Comparison of ENCODE assay signal across 8 cellular contexts in the genomic region with DNA sequence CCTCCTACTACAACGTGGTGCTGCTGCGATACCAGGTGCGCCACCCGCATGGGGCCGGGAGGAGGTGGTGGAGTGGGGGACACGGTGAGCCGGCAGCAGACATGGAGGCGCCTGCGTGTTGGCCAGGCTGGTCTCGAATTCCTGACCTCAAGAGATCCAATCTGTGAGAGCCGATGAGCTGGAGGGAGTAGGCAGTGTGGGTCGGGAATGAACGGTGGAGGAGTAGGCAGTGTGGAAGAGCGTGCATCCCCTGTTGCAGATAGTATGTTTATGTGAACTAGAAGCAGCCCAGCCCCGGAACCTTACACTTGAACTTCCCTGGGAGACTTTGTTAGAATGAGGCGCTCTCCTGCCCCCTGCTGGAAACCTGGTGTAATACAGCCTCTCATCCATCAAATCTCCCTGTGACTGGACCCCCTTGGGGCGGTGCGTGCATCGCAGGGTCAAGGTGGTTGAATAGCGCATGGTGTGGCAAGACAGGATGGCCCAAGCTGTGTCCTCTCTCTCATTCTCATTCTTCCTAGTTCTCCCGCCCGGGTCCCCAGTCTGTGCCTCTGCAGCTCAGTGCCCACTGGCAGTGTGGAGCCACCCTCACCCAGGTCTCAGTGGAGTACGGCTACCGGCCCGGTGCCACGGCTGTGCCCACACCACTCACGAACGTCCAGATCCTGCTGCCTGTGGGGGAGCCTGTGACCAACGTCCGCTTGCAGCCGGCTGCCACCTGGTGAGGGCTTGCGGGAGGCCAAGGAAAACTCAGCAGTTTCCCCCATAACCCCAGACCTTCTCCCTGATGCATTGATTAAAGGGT. TPM values are rescaled to one million over a fixed set of nuclear protein-coding genes. Genes with fewer than 3 reads are reported as not detected.
A peak's percentile ranks its signal among the peaks of the same experiment; 100 is the strongest.
DNase-seq lines count a peak whose midpoint lies in the region; ATAC-seq, FAIRE-seq and TF ChIP-seq lines count a peak whose summit lies in the region.

No MANE protein-coding gene starts in this region.

- ATAC-seq in HG02763 (IDR thresholded peaks at IDR 0.05; ENCODE audit: unreplicated experiment) (no peak), HG02981 (IDR thresholded peaks at IDR 0.05; ENCODE audit: unreplicated experiment) (no peak)

- peak; percentile 72 for TF ChIP-seq CTCF in GM06990 (IDR thresholded peaks at IDR 0.05; ENCODE audit: insufficient read depth, low read length, poor library complexity, severe bottlenecking)
- peak; percentile 68 for TF ChIP-seq CTCF in astrocyte (IDR thresholded peaks at IDR 0.05; ENCODE audit: insufficient read depth, low read depth, low read length)

- H3K4me1 ChIP-seq in astrocyte (ENCODE audit: insufficient read depth, low read length) = no peaks in the 10 kb centered on the region

- H3K27me3 ChIP-seq in GM06990 (replicated peaks; ENCODE audit: control insufficient read depth, insufficient read depth, low read length) (no peaks in the 10 kb centered on the region), astrocyte (ENCODE audit: insufficient read depth, low read length) (no peaks in the 10 kb centered on the region)

- H3K27me3 Mint-ChIP-seq in astrocyte (ENCODE audit: low read depth, unreplicated experiment) = peaks cover 4% of the 10 kb centered on the region

- H3K4me3 ChIP-seq in GM06990 (replicated peaks; ENCODE audit: low read depth, low read length) (no peak overlapping the region), astrocyte (ENCODE audit: insufficient read depth, low read depth, low read length) (no peak overlapping the region)

- no peaks in the 10 kb centered on the region for H3K36me3 Mint-ChIP-seq in astrocyte (ENCODE audit: low read depth, unreplicated experiment)

- H3K27ac Mint-ChIP-seq in astrocyte (ENCODE audit: unreplicated experiment) = no peak overlapping the region

- no peaks in the 10 kb centered on the region for H3K4me1 Mint-ChIP-seq in astrocyte (ENCODE audit: low read depth, unreplicated experiment)

- FAIRE-seq in astrocyte (lab: Jason Lieb, UNC) = no peak

- H3K9me3 ChIP-seq in astrocyte (ENCODE audit: insufficient read depth, low read depth, low read length) = no peaks in the 10 kb centered on the region

- no peak overlapping the region for H3K4me2 ChIP-seq in astrocyte (ENCODE audit: low read length)

- no peaks in the 10 kb centered on the region for H3K79me2 ChIP-seq in astrocyte (ENCODE audit: insufficient read depth, low read length)

- DNase-seq in GM06990 (ENCODE audit: extremely low read depth, insufficient read length) (peak; percentile 53), NCI-H1105 treated with DMSO at 0.1 percent for 48 hours (lab: John Stamatoyannopoulos, UW) (peak; percentile 79), T1000 (lab: John Stamatoyannopoulos, UW) (peak; percentile 21), astrocyte (ENCODE audit: low read depth) (no peak), iPS-NIHi7 (ENCODE audit: extremely low spot score) (peak; percentile 87)
- peak; percentile 26 to 57 for DNase-seq in stimulated activated CD4-positive, alpha-beta T cell treated with anti-CD3 and anti-CD28 coated beads, Interleukin-15, amount 100 ng/mL, for 1 hour (ENCODE audit: low read depth in 1 of 2, low spot score in 1 of 2)

- H3K9ac ChIP-seq in astrocyte (ENCODE audit: low read length) = no peak overlapping the region

- no peak overlapping the region for H3K4me3 Mint-ChIP-seq in astrocyte (ENCODE audit: unreplicated experiment)

- peaks cover 7% of the 10 kb centered on the region for H3K9me3 Mint-ChIP-seq in astrocyte (ENCODE audit: unreplicated experiment)

- no peaks in the 10 kb centered on the region for H4K20me1 ChIP-seq in astrocyte (ENCODE audit: insufficient read depth, low read length)

- no peak overlapping the region for H3K27ac ChIP-seq in astrocyte (ENCODE audit: low read depth, low read length)

- H3K36me3 ChIP-seq in GM06990 (ENCODE audit: control insufficient read depth, insufficient read depth, low read length) = peaks cover 11% of the 10 kb centered on the region
- no peaks in the 10 kb centered on the region for H3K36me3 ChIP-seq in astrocyte (ENCODE audit: insufficient read depth, low read length)

- peak overlapping the region; percentile 43 for H2AFZ ChIP-seq in astrocyte (ENCODE audit: low read depth, low read length)

RNA-seq across cellular contexts. Expression of a gene that starts 10.5 kb away (rescaled TPM):
- 0.36 TPM in 1 of 2 replicates, not detected in the other for total RNA-seq in astrocyte

RNA-seq across cellular contexts. Expression of a gene that starts 33.1 kb away (rescaled TPM):
- 1.7 and 2.0 TPM in 2 replicates for total RNA-seq in astrocyte

RNA-seq across cellular contexts. Expression of a gene that starts 36.9 kb away (rescaled TPM):
- total RNA-seq in astrocyte = not detected in 2 replicates
